ENCODE assay signal across 15 cellular contexts in genomic region chr1:115837386-115837761, GRCh38. TPM values are rescaled to one million over a fixed set of nuclear protein-coding genes. Genes with fewer than 3 reads are reported as not detected.
DNase-seq lines count a peak whose midpoint lies in the region; ATAC-seq and TF ChIP-seq lines count a peak whose summit lies in the region.
"Had no signal": no experiment of that assay in that cellular context is flagged by ENCODE, and none has a peak within 500 bp of the region (broad histone marks: within the 10 kb centered on the region; RNA-seq: fewer than 3 reads in every experiment).

No MANE protein-coding gene starts in this region.

- H3K4me3 ChIP-seq in BLaER1 treated with 17β-estradiol and CSF1 and Interleukin-3, amounts not matched to agents 10 nM and 100 nM: peak overlapping the region in 9 of 10 experiments; percentile 7 to 60 (median 43); a peak in 15 of 20 replicates
- H3K4me3 ChIP-seq in HUES6 (ENCODE audit: low read depth, low read length) (peak overlapping the region; percentile 73), neural progenitor cell (peak overlapping the region; percentile 36)
- H3K4me3 ChIP-seq: K562 had no signal

- no peak overlapping the region for H3K27ac Mint-ChIP-seq in neural progenitor cell
- H3K27ac Mint-ChIP-seq: activated CD4-positive, alpha-beta T cell treated with anti-CD3 and anti-CD28 coated beads, Interleukin-2, amount 10 ng/mL, durations not matched to agents 24 days and 14 days had no signal

- TF ChIP-seq CTCF in neural progenitor cell (IDR thresholded peaks at IDR 0.05): no peak

- H3F3A ChIP-seq in neural progenitor cell (ENCODE audit: low read depth): no peaks in the 10 kb centered on the region

- H3K4me1 ChIP-seq in BLaER1 treated with 17β-estradiol and CSF1 and Interleukin-3, amounts not matched to agents 10 nM and 100 nM: peaks cover 15 to 32% (median 23%) of the 10 kb centered on the region in 10 experiments
- H3K4me1 ChIP-seq in HUES6 (ENCODE audit: control insufficient read depth, insufficient read depth, low read length) (peaks cover 16% of the 10 kb centered on the region), neural progenitor cell (peaks cover 5% of the 10 kb centered on the region)

- peaks cover 0 to 35% (median 9%) of the 10 kb centered on the region in 11 experiments; a peak in 14 of 22 replicates for H4K20me1 ChIP-seq in BLaER1 treated with 17β-estradiol and CSF1 and Interleukin-3, amounts not matched to agents 10 nM and 100 nM
- H4K20me1 ChIP-seq in neural progenitor cell (ENCODE audit: low read depth): no peaks in the 10 kb centered on the region

- no peak for ATAC-seq in GM18907 (IDR thresholded peaks at IDR 0.05; ENCODE audit: unreplicated experiment)
- ATAC-seq: K562, Right ventricle myocardium inferior had no signal

- H3K4me3 Mint-ChIP-seq in neural progenitor cell: peak overlapping the region; percentile 62
- H3K4me3 Mint-ChIP-seq: activated CD4-positive, alpha-beta T cell treated with anti-CD3 and anti-CD28 coated beads, Interleukin-2, amount 10 ng/mL, durations not matched to agents 24 days and 14 days had no signal

- H3K36me3 ChIP-seq in BLaER1 treated with 17β-estradiol and CSF1 and Interleukin-3, amounts not matched to agents 10 nM and 100 nM: no peaks in the 10 kb centered on the region
- no peaks in the 10 kb centered on the region for H3K36me3 ChIP-seq in HUES6 (ENCODE audit: control insufficient read depth, insufficient read depth, low read length)
- no peaks in the 10 kb centered on the region for H3K36me3 ChIP-seq in neural progenitor cell

- DNase-seq in epithelial cell of prostate (ENCODE audit: low read depth, low spot score) (no peak), neural progenitor cell (ENCODE audit: low spot score) (no peak), posterior vena cava (ENCODE audit: low spot score) (no peak), SHP77 treated with DMSO at 0.1 percent for 48 hours (lab: John Stamatoyannopoulos, UW) (no peak), AG08396 (ENCODE audit: low spot score) (no peak)
- DNase-seq: activated naive CD4-positive, alpha-beta T cell treated with anti-CD3 and anti-CD28 coated beads, Interleukin-2, amount 50 U/mL, for 16 hours; NCI-H1092 treated with DMSO at 0.1 percent for 48 hours had no signal

- H3K36me3 Mint-ChIP-seq in neural progenitor cell: no peaks in the 10 kb centered on the region

- H2AFZ ChIP-seq in neural progenitor cell (replicated peaks): peak overlapping the region; percentile 26

- H3K4me1 Mint-ChIP-seq in neural progenitor cell: peaks cover 6% of the 10 kb centered on the region

- intact Hi-C loops in posterior vena cava (cut with DNase I): no loop called here

- no peaks in the 10 kb centered on the region for H3K9me3 Mint-ChIP-seq in neural progenitor cell

- peak overlapping the region; percentile 52 to 97 (median 74) for H3K4me2 ChIP-seq in BLaER1 treated with 17β-estradiol and CSF1 and Interleukin-3, amounts not matched to agents 10 nM and 100 nM
- peak overlapping the region; percentile 68 for H3K4me2 ChIP-seq in neural progenitor cell

- peaks cover 74 to 87% (median 84%) of the 10 kb centered on the region in 11 experiments for H3K27me3 ChIP-seq in BLaER1 treated with 17β-estradiol and CSF1 and Interleukin-3, amounts not matched to agents 10 nM and 100 nM
- H3K27me3 ChIP-seq in HUES6 (ENCODE audit: control insufficient read depth, insufficient read depth, low read length): peaks cover 41% of the 10 kb centered on the region; the same call in 1 of the 2 replicates
- peaks cover 60% of the 10 kb centered on the region for H3K27me3 ChIP-seq in neural progenitor cell

- H3K27ac ChIP-seq in BLaER1 treated with 17β-estradiol and CSF1 and Interleukin-3, amounts not matched to agents 10 nM and 100 nM: no peak overlapping the region
- no peak overlapping the region for H3K27ac ChIP-seq in HUES6 (ENCODE audit: low read depth, low read length)
- H3K27ac ChIP-seq in epithelial cell of prostate: peak overlapping the region; percentile 58
- H3K27ac ChIP-seq in neural progenitor cell: no peak overlapping the region

- peaks cover 38% of the 10 kb centered on the region for H3K27me3 Mint-ChIP-seq in neural progenitor cell (ENCODE audit: insufficient read depth, low read depth)

- no peak overlapping the region; a peak in 1 of 22 replicates for H3K9ac ChIP-seq in BLaER1 treated with 17β-estradiol and CSF1 and Interleukin-3, amounts not matched to agents 10 nM and 100 nM
- H3K9ac ChIP-seq in HUES6 (ENCODE audit: low read length) (no peak overlapping the region), neural progenitor cell (no peak overlapping the region)

- H3K9me3 ChIP-seq in BLaER1 treated with 17β-estradiol and CSF1 and Interleukin-3, amounts not matched to agents 10 nM and 100 nM (replicated peaks in 1 of 11): peaks cover 0 to 10% (median 6%) of the 10 kb centered on the region in 11 experiments; a peak in 14 of 22 replicates
- H3K9me3 ChIP-seq in HUES6 (ENCODE audit: control insufficient read depth, insufficient read depth, low read depth, low read length) (no peaks in the 10 kb centered on the region), neural progenitor cell (ENCODE audit: low read depth) (no peaks in the 10 kb centered on the region)

- no peaks in the 10 kb centered on the region for H3K79me2 ChIP-seq in neural progenitor cell (ENCODE audit: low read depth)

RNA-seq across cellular contexts. Expression of gene NHLH2, which starts 3.6 kb away (rescaled TPM):
- total RNA-seq in neural progenitor cell (ENCODE audit: low replicate concordance) (0.17 and 0.56 TPM in 2 replicates), posterior vena cava (not detected)
- total RNA-seq: activated CD4-positive, alpha-beta T cell treated with anti-CD3 and anti-CD28 coated beads, Interleukin-2, amount 10 ng/mL, durations not matched to agents 24 days and 14 days; K562; liver; Right ventricle myocardium inferior; T-helper 2 cell treated with Interferon-gamma antibody and Interleukin-4, amounts not matched to agents 100 ng/mL and 5 ng/mL, for 36 hours had no signal
